20 cellular contexts compared by ENCODE assay signal in genomic region chr2:119013640-119014039, GRCh38.
"Had no signal": no experiment of that assay in that cellular context is flagged by ENCODE, and none has a peak within 500 bp of the region (broad histone marks: within the 10 kb centered on the region; RNA-seq: fewer than 3 reads in every experiment).

No MANE protein-coding gene starts in this region.

- ATAC-seq: activated CD8-positive, alpha-beta T cell treated with anti-CD3 and anti-CD28 coated beads, Interleukin-2, amount 10 ng/mL, durations not matched to agents 7 days and 5 days; activated naive CD4-positive, alpha-beta T cell treated with anti-CD3 and anti-CD28 coated beads, Interleukin-2, amount 50 U/mL, for 72 hours; left lobe of liver had no signal

- H3K4me3 Mint-ChIP-seq: activated B cell treated with CpG ODN at 0.5 μM for 24 hours; activated CD8-positive, alpha-beta T cell treated with anti-CD3 and anti-CD28 coated beads, Interleukin-2, amount 10 ng/mL, durations not matched to agents 7 days and 5 days; brain; dendritic cell treated with granulocyte-macrophage colony-stimulating factor and Interleukin-4, amounts not matched to agents 40 ng/mL and 50 ng/mL, for 4 days; natural killer cell treated with Interleukin-12 subunit alpha and Interleukin-12 subunit beta and Interleukin-15 and Interleukin-18, amount 100 ng/mL, for 72 hours; T-helper 1 cell treated with Interleukin-12 subunit alpha and Interleukin-12 subunit beta and Interleukin-4 antibody, amounts not matched to agents 30 μg/mL and 1 μg/mL, for 36 hours had no signal

- H3K27me3 ChIP-seq: ovary, thyroid gland had no signal

- H3K9me3 ChIP-seq: ovary, prostate gland, spleen, thyroid gland had no signal

- H3K4me1 ChIP-seq: prostate gland, thyroid gland had no signal

- H3K36me3 Mint-ChIP-seq: activated naive CD4-positive, alpha-beta T cell treated with anti-CD3 and anti-CD28 coated beads, Interleukin-2, amount 50 U/mL, for 72 hours; brain; natural killer cell treated with Interleukin-12 subunit alpha and Interleukin-12 subunit beta and Interleukin-15 and Interleukin-18, amount 100 ng/mL, for 72 hours had no signal

- H3K4me1 Mint-ChIP-seq: activated B cell treated with CpG ODN at 0.5 μM for 24 hours had no signal

- H3K9me3 Mint-ChIP-seq: activated B cell treated with CpG ODN at 0.5 μM for 24 hours; activated naive CD4-positive, alpha-beta T cell treated with anti-CD3 and anti-CD28 coated beads, Interleukin-2, amount 50 U/mL, for 72 hours; brain; dendritic cell treated with granulocyte-macrophage colony-stimulating factor and Interleukin-4, amounts not matched to agents 40 ng/mL and 50 ng/mL, for 4 days; natural killer cell treated with Interleukin-12 subunit alpha and Interleukin-12 subunit beta and Interleukin-15 and Interleukin-18, amount 100 ng/mL, for 72 hours; T-helper 1 cell treated with Interleukin-12 subunit alpha and Interleukin-12 subunit beta and Interleukin-4 antibody, amounts not matched to agents 30 μg/mL and 1 μg/mL, for 36 hours had no signal

- H3K27ac Mint-ChIP-seq: activated B cell treated with CpG ODN at 0.5 μM for 24 hours; activated CD8-positive, alpha-beta T cell treated with anti-CD3 and anti-CD28 coated beads, Interleukin-2, amount 10 ng/mL, durations not matched to agents 7 days and 5 days; activated naive CD4-positive, alpha-beta T cell treated with anti-CD3 and anti-CD28 coated beads, Interleukin-2, amount 50 U/mL, for 72 hours; brain; dendritic cell treated with granulocyte-macrophage colony-stimulating factor and Interleukin-4, amounts not matched to agents 40 ng/mL and 50 ng/mL, for 4 days; natural killer cell treated with Interleukin-12 subunit alpha and Interleukin-12 subunit beta and Interleukin-15 and Interleukin-18, amount 100 ng/mL, for 72 hours; T-helper 1 cell treated with Interleukin-12 subunit alpha and Interleukin-12 subunit beta and Interleukin-4 antibody, amounts not matched to agents 30 μg/mL and 1 μg/mL, for 36 hours had no signal

- H3K27ac ChIP-seq: ovary, prostate gland, spleen, thyroid gland had no signal

- DNase-seq: activated B cell treated with CpG ODN at 0.5 μM for 24 hours; activated CD4-positive, alpha-beta T cell treated with anti-CD3 and anti-CD28 coated beads for 4 hours; activated CD8-positive, alpha-beta T cell treated with anti-CD3 and anti-CD28 coated beads, Interleukin-2, amount 10 ng/mL, durations not matched to agents 7 days and 5 days; aorta; effector CD4-positive, alpha-beta T cell; midbrain; ovary; spleen; stimulated activated CD4-positive, alpha-beta T cell treated with anti-CD3 and anti-CD28 coated beads, Interleukin-4, amount 100 ng/mL, for 1 hour; stimulated activated naive CD4-positive, alpha-beta T cell treated with Interleukin-2 at 50 U/mL for 16 hours; substantia nigra; T1000; thyroid gland had no signal
